ENCODE assay signal across 1 cellular context in genomic region chr12:121784460-121784859, GRCh38.
TF ChIP-seq lines count a peak whose summit lies in the region.

No MANE protein-coding gene starts in this region.

TF ChIP-seq in HCT116, 20 proteins besides CTCF, POLR2A, EP300 and RAD21 (continued from another document):
- TF ChIP-seq ZFX (IDR thresholded peaks at IDR 0.05) (no peak), YY1 (IDR thresholded peaks at IDR 0.05; ENCODE audit: extremely low read depth, insufficient replicate concordance, low read depth, low read length) (no peak), SP1 (IDR thresholded peaks at IDR 0.05; ENCODE audit: low read depth) (no peak), SRF (IDR thresholded peaks at IDR 0.05; ENCODE audit: low read depth) (no peak), EZH2phosphoT487 (IDR thresholded peaks at IDR 0.05; ENCODE audit: borderline replicate concordance) (no peak), POLR2AphosphoS5 (IDR thresholded peaks at IDR 0.05; ENCODE audit: low read depth, low read length) (no peak; the same call in 1 of the 2 replicates), EZH2 (IDR thresholded peaks at IDR 0.05) (no peak), EGR1 (IDR thresholded peaks at IDR 0.05; ENCODE audit: low read depth) (no peak)
TF ChIP-seq in HCT116: peak in this region for 0.
